ENCODE assay signal across 1 cellular context in genomic region chr20:17345321-17345720, GRCh38.
TF ChIP-seq lines count a peak whose summit lies in the region.

No MANE protein-coding gene starts in this region.

TF ChIP-seq in IMR-90, 13 proteins besides CTCF, POLR2A, EP300 and RAD21 (continued from another document):
- TF ChIP-seq USF2 (IDR thresholded peaks at IDR 0.05; ENCODE audit: low read depth, low read length) (no peak), NFE2L2 (IDR thresholded peaks at IDR 0.05; ENCODE audit: low read depth, low read length) (no peak), CEBPB (IDR thresholded peaks at IDR 0.05; ENCODE audit: low read depth, low read length) (no peak), MAZ (IDR thresholded peaks at IDR 0.05; ENCODE audit: borderline replicate concordance, low read depth, low read length) (no peak), MAFK (IDR thresholded peaks at IDR 0.05; ENCODE audit: low read depth, low read length) (no peak), CHD1 (IDR thresholded peaks at IDR 0.05; ENCODE audit: low read depth, low read length) (no peak), RCOR1 (IDR thresholded peaks at IDR 0.05; ENCODE audit: insufficient replicate concordance, low read length) (no peak), FOS (IDR thresholded peaks at IDR 0.05; ENCODE audit: low read depth, low read length) (no peak), ELK1 (IDR thresholded peaks at IDR 0.05; ENCODE audit: borderline replicate concordance, low read depth, low read length) (no peak)
